23 cellular contexts compared by ENCODE assay signal in genomic region chr15:83922895-83923294, GRCh38.
DNase-seq lines count a peak whose midpoint lies in the region; ATAC-seq and TF ChIP-seq lines count a peak whose summit lies in the region.
"Had no signal": no experiment of that assay in that cellular context is flagged by ENCODE, and none has a peak within 500 bp of the region (broad histone marks: within the 10 kb centered on the region; RNA-seq: fewer than 3 reads in every experiment).

No MANE protein-coding gene starts in this region.

- H3K9me3 ChIP-seq in right atrium auricular region (no peaks in the 10 kb centered on the region), SK-N-MC (ENCODE audit: low read depth, low read length) (no peaks in the 10 kb centered on the region)
- H3K9me3 ChIP-seq: BE2C, BLaER1 had no signal

- H3K9ac ChIP-seq in SK-N-MC (ENCODE audit: insufficient read length): no peak overlapping the region
- H3K9ac ChIP-seq: BLaER1 had no signal

- H3K27me3 ChIP-seq in right atrium auricular region: no peaks in the 10 kb centered on the region
- H3K27me3 ChIP-seq: BE2C, BLaER1 had no signal

- H3K4me1 ChIP-seq in right atrium auricular region: no peaks in the 10 kb centered on the region
- H3K4me1 ChIP-seq: BE2C, BLaER1 had no signal

- H3K27ac ChIP-seq in right atrium auricular region: no peak overlapping the region
- H3K27ac ChIP-seq in SK-N-MC: peak overlapping the region; percentile 55
- H3K27ac ChIP-seq in VCaP: peak overlapping the region; percentile 4; the same call in 1 of the 2 replicates
- H3K27ac ChIP-seq: BLaER1 had no signal

- TF ChIP-seq CTCF in right atrium auricular region (IDR thresholded peaks at IDR 0.05) (no peak), VCaP (conservative IDR thresholded peaks at IDR 0.05) (no peak)

- peaks cover 13% of the 10 kb centered on the region for H3K36me3 ChIP-seq in right atrium auricular region
- H3K36me3 ChIP-seq in SK-N-MC (ENCODE audit: insufficient read depth, low read length): no peaks in the 10 kb centered on the region
- H3K36me3 ChIP-seq: BE2C, BLaER1 had no signal

- no peak for DNase-seq in Right ventricle myocardium superior
- no peak for DNase-seq in right atrium auricular region (ENCODE audit: low spot score)
- no peak for DNase-seq in SK-N-MC (ENCODE audit: low read depth, low spot score)
- DNase-seq: 8988T; ACHN; BE2C; C1 segment of cervical spinal cord; CD4-positive, alpha-beta memory T cell; CD4-positive, CD25-positive, alpha-beta regulatory T cell; CD8-positive, alpha-beta memory T cell; COR-L47; DMS 273 treated with DMSO at 0.1 percent for 48 hours; DMS153; DMS53; DMS79; DND-41; EL; GDM1 had no signal

- intact Hi-C loops in Right ventricle myocardium superior (cut with DNase I): no loop called here

- H3K4me3 ChIP-seq in right atrium auricular region (no peak overlapping the region), SK-N-MC (peak overlapping the region; percentile 9; the same call in 1 of the 2 replicates)
- H3K4me3 ChIP-seq: BLaER1, GM12878 had no signal

- ATAC-seq in Right ventricle myocardium superior (ENCODE audit: poor library complexity): peak; percentile 67
- no peak for ATAC-seq in HG03520 (IDR thresholded peaks at IDR 0.05; ENCODE audit: unreplicated experiment)
- ATAC-seq in GM18519 (IDR thresholded peaks at IDR 0.05; ENCODE audit: low FRiP score, unreplicated experiment): no peak
- ATAC-seq: GM12878 had no signal

Comparison
In these comparisons a context has a peak if more than half of its experiments do, and no peak if none do; other contexts are left out.
1. H3K27ac ChIP-seq: peak in SK-N-MC (single experiment) and VCaP (single experiment); none in right atrium auricular region (0 of 2).